In the genomic region with DNA sequence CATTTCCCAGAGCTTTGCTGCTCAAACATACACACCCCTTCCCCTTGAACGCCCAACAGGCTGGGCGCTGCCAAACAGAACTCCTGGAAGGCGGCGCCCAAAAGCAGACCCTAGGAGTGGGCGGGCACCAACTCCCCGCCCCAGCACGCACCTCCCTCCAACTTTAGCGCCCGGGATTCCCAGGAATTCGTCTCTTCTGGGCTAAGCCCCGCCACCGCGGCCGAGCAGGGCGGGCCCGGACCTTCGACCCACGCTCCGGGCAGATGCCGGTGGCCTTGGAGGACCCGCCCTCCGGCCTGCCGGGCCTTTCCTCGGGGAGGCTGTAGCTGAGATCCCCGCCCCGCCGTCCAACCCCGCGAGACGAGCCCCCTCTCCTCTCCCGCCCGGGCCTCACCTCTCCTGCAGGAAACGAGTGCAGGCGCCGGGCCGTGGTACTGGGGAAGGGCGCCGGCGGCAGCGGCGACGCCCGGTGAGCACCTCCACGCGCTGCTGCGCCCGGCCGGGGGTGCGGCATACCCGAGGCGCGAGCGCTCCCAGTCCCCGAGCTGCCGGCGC, we compare ENCODE assay signal across 1 cellular context.
A peak's percentile ranks its signal among the peaks of the same experiment; 100 is the strongest.
TF ChIP-seq lines count a peak whose summit lies in the region.

No MANE protein-coding gene starts in this region.

TF ChIP-seq in HepG2, 621 proteins besides CTCF, POLR2A, EP300 and RAD21 (continued from another document and continues in another):
- TF ChIP-seq ZBTB26 (CRISPR knock-in tag; IDR thresholded peaks at IDR 0.05; ENCODE audit: borderline replicate concordance) (no peak), BRF2 (CRISPR knock-in tag; IDR thresholded peaks at IDR 0.05) (no peak), SOX13 (IDR thresholded peaks at IDR 0.05) (no peak), SOX13 (CRISPR knock-in tag; conservative IDR thresholded peaks at IDR 0.05 in 1 of 2, IDR thresholded peaks at IDR 0.05 in 1 of 2) (peak in 1 of 2 experiments; percentile 38; a peak in 1 of 4 replicates), KDM4B (CRISPR knock-in tag; IDR thresholded peaks at IDR 0.05) (no peak), BORCS8-MEF2B (CRISPR knock-in tag; IDR thresholded peaks at IDR 0.05) (no peak), MBNL3 (CRISPR knock-in tag; conservative IDR thresholded peaks at IDR 0.05) (no peak), ZNF10 (CRISPR knock-in tag; IDR thresholded peaks at IDR 0.05; ENCODE audit: borderline replicate concordance, low read depth) (no peak), JARID2 (CRISPR knock-in tag; IDR thresholded peaks at IDR 0.05; ENCODE audit: insufficient replicate concordance) (no peak), GATA4 (IDR thresholded peaks at IDR 0.05; ENCODE audit: borderline replicate concordance, low read depth) (no peak), KAT2B (IDR thresholded peaks at IDR 0.05; ENCODE audit: borderline replicate concordance, low read depth, low read length) (no peak), ONECUT2 (CRISPR knock-in tag; IDR thresholded peaks at IDR 0.05) (no peak), TAF1 (CRISPR knock-in tag; IDR thresholded peaks at IDR 0.05) (no peak; the same call in 1 of the 2 replicates), RARA (CRISPR knock-in tag; IDR thresholded peaks at IDR 0.05) (no peak), HNRNPLL (IDR thresholded peaks at IDR 0.05; ENCODE audit: low read depth, low read length, poor library complexity, severe bottlenecking) (peak; percentile 40), MEIS1 (CRISPR knock-in tag; IDR thresholded peaks at IDR 0.05; ENCODE audit: borderline replicate concordance) (0 out of 2 replicates have a peak, but pooled peaks have one; percentile 21), RORA (CRISPR knock-in tag; IDR thresholded peaks at IDR 0.05) (no peak), ZNF605 (CRISPR knock-in tag; IDR thresholded peaks at IDR 0.05) (no peak), NKX3-1 (CRISPR knock-in tag; IDR thresholded peaks at IDR 0.05) (no peak; the same call in 1 of the 2 replicates), DMAP1 (CRISPR knock-in tag; IDR thresholded peaks at IDR 0.05) (no peak), TOE1 (CRISPR knock-in tag; IDR thresholded peaks at IDR 0.05) (no peak), ELF1 (CRISPR knock-in tag; IDR thresholded peaks at IDR 0.05) (no peak), DNMT3B (CRISPR knock-in tag; conservative IDR thresholded peaks at IDR 0.05) (no peak), ZNF850 (CRISPR knock-in tag; conservative IDR thresholded peaks at IDR 0.05) (no peak), ZNF337 (CRISPR knock-in tag; IDR thresholded peaks at IDR 0.05; ENCODE audit: borderline replicate concordance, low read depth) (peak; percentile 76; the same call in 1 of the 2 replicates), ZBTB46 (CRISPR knock-in tag; IDR thresholded peaks at IDR 0.05; ENCODE audit: borderline replicate concordance) (no peak), HOXA9 (CRISPR knock-in tag; IDR thresholded peaks at IDR 0.05; ENCODE audit: borderline replicate concordance) (no peak; the same call in 1 of the 2 replicates), NFIC (IDR thresholded peaks at IDR 0.05; ENCODE audit: low read length) (no peak), HHEX (CRISPR knock-in tag; IDR thresholded peaks at IDR 0.05) (no peak), KLF13 (CRISPR knock-in tag; IDR thresholded peaks at IDR 0.05) (no peak), ZNF350 (CRISPR knock-in tag; IDR thresholded peaks at IDR 0.05; ENCODE audit: borderline replicate concordance, low read depth) (peak; percentile 84; the same call in 1 of the 2 replicates), SIX4 (CRISPR knock-in tag; IDR thresholded peaks at IDR 0.05) (no peak), MXD4 (CRISPR knock-in tag; IDR thresholded peaks at IDR 0.05) (no peak), NR0B2 (CRISPR knock-in tag; IDR thresholded peaks at IDR 0.05) (no peak), ZNF703 (CRISPR knock-in tag; IDR thresholded peaks at IDR 0.05; ENCODE audit: borderline replicate concordance) (no peak; the same call in 1 of the 2 replicates), ZNF615 (CRISPR knock-in tag; IDR thresholded peaks at IDR 0.05; ENCODE audit: borderline replicate concordance) (no peak), ZNF547 (CRISPR knock-in tag; IDR thresholded peaks at IDR 0.05) (no peak), DDIT3 (CRISPR knock-in tag; IDR thresholded peaks at IDR 0.05) (no peak), MYNN (CRISPR knock-in tag; IDR thresholded peaks at IDR 0.05; ENCODE audit: low read depth) (no peak), ZNF7 (CRISPR knock-in tag; IDR thresholded peaks at IDR 0.05) (no peak)
- TF ChIP-seq, protein P1, sequence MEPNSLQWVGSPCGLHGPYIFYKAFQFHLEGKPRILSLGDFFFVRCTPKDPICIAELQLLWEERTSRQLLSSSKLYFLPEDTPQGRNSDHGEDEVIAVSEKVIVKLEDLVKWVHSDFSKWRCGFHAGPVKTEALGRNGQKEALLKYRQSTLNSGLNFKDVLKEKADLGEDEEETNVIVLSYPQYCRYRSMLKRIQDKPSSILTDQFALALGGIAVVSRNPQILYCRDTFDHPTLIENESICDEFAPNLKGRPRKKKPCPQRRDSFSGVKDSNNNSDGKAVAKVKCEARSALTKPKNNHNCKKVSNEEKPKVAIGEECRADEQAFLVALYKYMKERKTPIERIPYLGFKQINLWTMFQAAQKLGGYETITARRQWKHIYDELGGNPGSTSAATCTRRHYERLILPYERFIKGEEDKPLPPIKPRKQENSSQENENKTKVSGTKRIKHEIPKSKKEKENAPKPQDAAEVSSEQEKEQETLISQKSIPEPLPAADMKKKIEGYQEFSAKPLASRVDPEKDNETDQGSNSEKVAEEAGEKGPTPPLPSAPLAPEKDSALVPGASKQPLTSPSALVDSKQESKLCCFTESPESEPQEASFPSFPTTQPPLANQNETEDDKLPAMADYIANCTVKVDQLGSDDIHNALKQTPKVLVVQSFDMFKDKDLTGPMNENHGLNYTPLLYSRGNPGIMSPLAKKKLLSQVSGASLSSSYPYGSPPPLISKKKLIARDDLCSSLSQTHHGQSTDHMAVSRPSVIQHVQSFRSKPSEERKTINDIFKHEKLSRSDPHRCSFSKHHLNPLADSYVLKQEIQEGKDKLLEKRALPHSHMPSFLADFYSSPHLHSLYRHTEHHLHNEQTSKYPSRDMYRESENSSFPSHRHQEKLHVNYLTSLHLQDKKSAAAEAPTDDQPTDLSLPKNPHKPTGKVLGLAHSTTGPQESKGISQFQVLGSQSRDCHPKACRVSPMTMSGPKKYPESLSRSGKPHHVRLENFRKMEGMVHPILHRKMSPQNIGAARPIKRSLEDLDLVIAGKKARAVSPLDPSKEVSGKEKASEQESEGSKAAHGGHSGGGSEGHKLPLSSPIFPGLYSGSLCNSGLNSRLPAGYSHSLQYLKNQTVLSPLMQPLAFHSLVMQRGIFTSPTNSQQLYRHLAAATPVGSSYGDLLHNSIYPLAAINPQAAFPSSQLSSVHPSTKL (CRISPR knock-in tag; IDR thresholded peaks at IDR 0.05): 0 out of 2 replicates have a peak, but pooled peaks have one; percentile 7
- TF ChIP-seq, protein P2, sequence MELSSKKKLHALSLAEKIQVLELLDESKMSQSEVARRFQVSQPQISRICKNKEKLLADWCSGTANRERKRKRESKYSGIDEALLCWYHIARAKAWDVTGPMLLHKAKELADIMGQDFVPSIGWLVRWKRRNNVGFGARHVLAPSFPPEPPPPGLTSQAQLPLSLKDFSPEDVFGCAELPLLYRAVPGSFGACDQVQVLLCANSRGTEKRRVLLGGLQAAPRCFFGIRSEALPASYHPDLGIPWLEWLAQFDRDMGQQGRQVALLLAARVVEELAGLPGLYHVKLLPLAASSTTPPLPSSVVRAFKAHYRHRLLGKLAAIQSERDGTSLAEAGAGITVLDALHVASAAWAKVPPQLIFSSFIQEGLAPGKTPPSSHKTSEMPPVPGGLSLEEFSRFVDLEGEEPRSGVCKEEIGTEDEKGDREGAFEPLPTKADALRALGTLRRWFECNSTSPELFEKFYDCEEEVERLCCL (CRISPR knock-in tag; IDR thresholded peaks at IDR 0.05; ENCODE audit: borderline replicate concordance): no peak
- TF ChIP-seq, protein P3, sequence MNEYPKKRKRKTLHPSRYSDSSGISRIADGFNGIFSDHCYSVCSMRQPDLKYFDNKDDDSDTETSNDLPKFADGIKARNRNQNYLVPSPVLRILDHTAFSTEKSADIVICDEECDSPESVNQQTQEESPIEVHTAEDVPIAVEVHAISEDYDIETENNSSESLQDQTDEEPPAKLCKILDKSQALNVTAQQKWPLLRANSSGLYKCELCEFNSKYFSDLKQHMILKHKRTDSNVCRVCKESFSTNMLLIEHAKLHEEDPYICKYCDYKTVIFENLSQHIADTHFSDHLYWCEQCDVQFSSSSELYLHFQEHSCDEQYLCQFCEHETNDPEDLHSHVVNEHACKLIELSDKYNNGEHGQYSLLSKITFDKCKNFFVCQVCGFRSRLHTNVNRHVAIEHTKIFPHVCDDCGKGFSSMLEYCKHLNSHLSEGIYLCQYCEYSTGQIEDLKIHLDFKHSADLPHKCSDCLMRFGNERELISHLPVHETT (CRISPR knock-in tag; conservative IDR thresholded peaks at IDR 0.05): no peak
- TF ChIP-seq, protein P4, sequence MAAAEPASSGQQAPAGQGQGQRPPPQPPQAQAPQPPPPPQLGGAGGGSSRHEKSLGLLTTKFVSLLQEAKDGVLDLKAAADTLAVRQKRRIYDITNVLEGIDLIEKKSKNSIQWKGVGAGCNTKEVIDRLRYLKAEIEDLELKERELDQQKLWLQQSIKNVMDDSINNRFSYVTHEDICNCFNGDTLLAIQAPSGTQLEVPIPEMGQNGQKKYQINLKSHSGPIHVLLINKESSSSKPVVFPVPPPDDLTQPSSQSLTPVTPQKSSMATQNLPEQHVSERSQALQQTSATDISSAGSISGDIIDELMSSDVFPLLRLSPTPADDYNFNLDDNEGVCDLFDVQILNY (CRISPR knock-in tag; conservative IDR thresholded peaks at IDR 0.05): no peak
- TF ChIP-seq, protein P5, sequence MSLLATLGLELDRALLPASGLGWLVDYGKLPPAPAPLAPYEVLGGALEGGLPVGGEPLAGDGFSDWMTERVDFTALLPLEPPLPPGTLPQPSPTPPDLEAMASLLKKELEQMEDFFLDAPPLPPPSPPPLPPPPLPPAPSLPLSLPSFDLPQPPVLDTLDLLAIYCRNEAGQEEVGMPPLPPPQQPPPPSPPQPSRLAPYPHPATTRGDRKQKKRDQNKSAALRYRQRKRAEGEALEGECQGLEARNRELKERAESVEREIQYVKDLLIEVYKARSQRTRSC (CRISPR knock-in tag; IDR thresholded peaks at IDR 0.05; ENCODE audit: low read depth): no peak
- TF ChIP-seq, protein P6, sequence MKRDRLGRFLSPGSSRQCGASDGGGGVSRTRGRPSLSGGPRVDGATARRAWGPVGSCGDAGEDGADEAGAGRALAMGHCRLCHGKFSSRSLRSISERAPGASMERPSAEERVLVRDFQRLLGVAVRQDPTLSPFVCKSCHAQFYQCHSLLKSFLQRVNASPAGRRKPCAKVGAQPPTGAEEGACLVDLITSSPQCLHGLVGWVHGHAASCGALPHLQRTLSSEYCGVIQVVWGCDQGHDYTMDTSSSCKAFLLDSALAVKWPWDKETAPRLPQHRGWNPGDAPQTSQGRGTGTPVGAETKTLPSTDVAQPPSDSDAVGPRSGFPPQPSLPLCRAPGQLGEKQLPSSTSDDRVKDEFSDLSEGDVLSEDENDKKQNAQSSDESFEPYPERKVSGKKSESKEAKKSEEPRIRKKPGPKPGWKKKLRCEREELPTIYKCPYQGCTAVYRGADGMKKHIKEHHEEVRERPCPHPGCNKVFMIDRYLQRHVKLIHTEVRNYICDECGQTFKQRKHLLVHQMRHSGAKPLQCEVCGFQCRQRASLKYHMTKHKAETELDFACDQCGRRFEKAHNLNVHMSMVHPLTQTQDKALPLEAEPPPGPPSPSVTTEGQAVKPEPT (CRISPR knock-in tag; IDR thresholded peaks at IDR 0.05; ENCODE audit: low read depth): no peak
- TF ChIP-seq, protein P7, sequence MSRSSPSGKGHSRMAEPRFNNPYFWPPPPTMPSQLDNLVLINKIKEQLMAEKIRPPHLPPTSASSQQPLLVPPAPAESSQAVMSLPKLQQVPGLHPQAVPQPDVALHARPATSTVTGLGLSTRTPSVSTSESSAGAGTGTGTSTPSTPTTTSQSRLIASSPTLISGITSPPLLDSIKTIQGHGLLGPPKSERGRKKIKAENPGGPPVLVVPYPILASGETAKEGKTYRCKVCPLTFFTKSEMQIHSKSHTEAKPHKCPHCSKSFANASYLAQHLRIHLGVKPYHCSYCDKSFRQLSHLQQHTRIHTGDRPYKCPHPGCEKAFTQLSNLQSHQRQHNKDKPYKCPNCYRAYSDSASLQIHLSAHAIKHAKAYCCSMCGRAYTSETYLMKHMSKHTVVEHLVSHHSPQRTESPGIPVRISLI (CRISPR knock-in tag; IDR thresholded peaks at IDR 0.05; ENCODE audit: borderline replicate concordance): 0 out of 2 replicates have a peak, but pooled peaks have one; percentile 7
